In the genomic region with DNA sequence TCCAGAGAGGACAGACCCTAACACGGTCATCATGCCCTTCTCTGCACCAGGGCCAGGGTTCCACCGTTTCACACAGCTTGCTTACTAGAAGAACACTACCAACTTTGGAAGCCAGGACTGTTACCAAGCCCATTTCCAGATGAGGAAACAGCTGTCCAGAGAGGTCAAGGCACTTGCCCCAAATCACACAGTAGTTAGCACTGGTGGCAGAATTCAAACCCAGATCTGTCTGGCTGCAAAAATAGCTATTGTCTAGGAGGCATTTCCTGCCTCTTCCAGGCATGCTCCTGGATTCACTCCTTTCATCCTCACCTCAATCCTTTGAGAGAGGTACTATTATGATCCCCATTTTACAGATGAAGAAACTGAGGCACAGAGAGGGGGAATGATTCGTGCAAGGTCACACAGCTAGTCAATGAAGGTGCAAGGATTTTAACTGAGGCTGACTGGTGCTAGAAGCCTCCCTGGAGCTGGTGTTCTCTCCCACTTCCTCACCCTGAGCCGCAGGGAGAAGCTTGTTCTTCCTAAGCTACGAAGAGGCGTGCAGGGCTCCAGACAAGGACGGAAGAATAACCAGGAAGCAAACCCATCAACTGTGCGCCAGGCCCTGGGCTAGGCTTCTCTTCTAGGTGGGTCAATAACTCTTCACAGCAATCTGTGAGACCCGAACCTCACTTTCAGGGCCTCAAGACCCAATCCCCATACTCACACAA, we compare ENCODE assay signal across 10 cellular contexts. TPM values are rescaled to one million over a fixed set of nuclear protein-coding genes. Genes with fewer than 3 reads are reported as not detected.
DNase-seq lines count a peak whose midpoint lies in the region; ATAC-seq and TF ChIP-seq lines count a peak whose summit lies in the region.
"Had no signal": no experiment of that assay in that cellular context is flagged by ENCODE, and none has a peak within 500 bp of the region (broad histone marks: within the 10 kb centered on the region; RNA-seq: fewer than 3 reads in every experiment).

No MANE protein-coding gene starts in this region.

- no peaks in the 10 kb centered on the region for H3K9me3 Mint-ChIP-seq in activated CD8-positive, alpha-beta T cell treated with anti-CD3 and anti-CD28 coated beads for 36 hours
- no peaks in the 10 kb centered on the region for H3K9me3 Mint-ChIP-seq in memory B cell

- H3K4me3 ChIP-seq in heart right ventricle = peak overlapping the region in 6 of 10 donors; percentile 14 to 73 (median 41)
- H3K4me3 ChIP-seq in upper lobe of right lung = peak overlapping the region; percentile 58

- H3K9me3 ChIP-seq in heart right ventricle = no peaks in the 10 kb centered on the region
- H3K9me3 ChIP-seq in upper lobe of right lung = no peaks in the 10 kb centered on the region
- H3K9me3 ChIP-seq: BE2C had no signal

- WGBS in heart right ventricle, 2 donors = 74 to 82% methylated on average over 9 of the region's 9 CpGs

- peak overlapping the region; percentile 87 for H3K4me3 Mint-ChIP-seq in activated CD8-positive, alpha-beta T cell treated with anti-CD3 and anti-CD28 coated beads for 36 hours
- H3K4me3 Mint-ChIP-seq in memory B cell = peak overlapping the region; percentile 99

- H3K27me3 ChIP-seq in heart right ventricle (peaks cover 0 to 15% (median 0%) of the 10 kb centered on the region in 7 donors), upper lobe of right lung (no peaks in the 10 kb centered on the region)
- H3K27me3 ChIP-seq: BE2C had no signal

- CTCF ChIA-PET in activated CD8-positive, alpha-beta T cell treated with anti-CD3 and anti-CD28 coated beads for 36 hours (lab: Charles Lee) = interaction anchor here (0.8 to 15.2 kb wide), 9 partner anchors 10 to 44 kb away, joined by 3 to 186 read pairs (median 4); no protein-coding TSS in a partner anchor

- H3K4me1 Mint-ChIP-seq in activated CD8-positive, alpha-beta T cell treated with anti-CD3 and anti-CD28 coated beads for 36 hours (ENCODE audit: low read depth) = peaks cover 77% of the 10 kb centered on the region
- peaks cover 68% of the 10 kb centered on the region for H3K4me1 Mint-ChIP-seq in memory B cell

- H3K27me3 Mint-ChIP-seq in activated CD8-positive, alpha-beta T cell treated with anti-CD3 and anti-CD28 coated beads for 36 hours = no peaks in the 10 kb centered on the region
- no peaks in the 10 kb centered on the region for H3K27me3 Mint-ChIP-seq in memory B cell

- intact Hi-C loops in heart right ventricle (cut with DNase I) = no loop called here
- intact Hi-C loops in left cardiac atrium (cut with DNase I) = no loop called here
- intact Hi-C loops in activated CD8-positive, alpha-beta T cell treated with anti-CD3 and anti-CD28 coated beads for 36 hours (cut with micrococcal nuclease) = no loop called here
- intact Hi-C loops in upper lobe of right lung (cut with DNase I) = no loop called here

- DNase-seq in heart right ventricle = no peak
- DNase-seq in left cardiac atrium = no peak
- DNase-seq in activated CD8-positive, alpha-beta T cell treated with anti-CD3 and anti-CD28 coated beads for 36 hours = no peak
- DNase-seq in memory B cell (ENCODE audit: low spot score in 2 of 2) = no peak
- no peak for DNase-seq in upper lobe of right lung

- POLR2A ChIA-PET in activated CD8-positive, alpha-beta T cell treated with anti-CD3 and anti-CD28 coated beads for 36 hours (lab: Charles Lee) = interaction anchor here (3.6 to 36.3 kb wide), 3 partner anchors 1 to 38 kb away, joined by 28 to 671 read pairs (median 671); a partner anchor contains a TSS

- H3K36me3 ChIP-seq in heart right ventricle = peaks cover 0 to 1% (median 0%) of the 10 kb centered on the region in 9 donors
- no peaks in the 10 kb centered on the region for H3K36me3 ChIP-seq in upper lobe of right lung
- H3K36me3 ChIP-seq: BE2C had no signal

- H3K4me1 ChIP-seq in heart right ventricle = peaks cover 3 to 87% (median 27%) of the 10 kb centered on the region in 9 donors
- H3K4me1 ChIP-seq in upper lobe of right lung = peaks cover 13% of the 10 kb centered on the region
- H3K4me1 ChIP-seq: BE2C had no signal

- H3K27ac Mint-ChIP-seq in activated CD8-positive, alpha-beta T cell treated with anti-CD3 and anti-CD28 coated beads for 36 hours = peak overlapping the region; percentile 98
- H3K27ac Mint-ChIP-seq in memory B cell = peak overlapping the region; percentile 97

- H3K36me3 Mint-ChIP-seq in activated CD8-positive, alpha-beta T cell treated with anti-CD3 and anti-CD28 coated beads for 36 hours (ENCODE audit: low read depth) = peaks cover 29% of the 10 kb centered on the region
- H3K36me3 Mint-ChIP-seq in memory B cell = peaks cover 20% of the 10 kb centered on the region

- ATAC-seq in heart right ventricle (no peak), left cardiac atrium (no peak), memory B cell (ENCODE audit: low read depth) (no peak), upper lobe of right lung (peak; percentile 4), GM18498 (IDR thresholded peaks at IDR 0.05; ENCODE audit: unreplicated experiment) (no peak), HG03521 (IDR thresholded peaks at IDR 0.05; ENCODE audit: unreplicated experiment) (no peak), HG02852 (IDR thresholded peaks at IDR 0.05; ENCODE audit: unreplicated experiment) (no peak)
- ATAC-seq in activated CD8-positive, alpha-beta T cell treated with anti-CD3 and anti-CD28 coated beads for 36 hours = no peak

- no peak for TF ChIP-seq CTCF in heart right ventricle (IDR thresholded peaks at IDR 0.05)
- no peak for TF ChIP-seq CTCF in activated CD8-positive, alpha-beta T cell treated with anti-CD3 and anti-CD28 coated beads for 36 hours (IDR thresholded peaks at IDR 0.05)
- no peak for TF ChIP-seq CTCF in upper lobe of right lung (IDR thresholded peaks at IDR 0.05)

- peak overlapping the region in 5 of 10 donors; percentile 17 to 99 (median 53) for H3K27ac ChIP-seq in heart right ventricle
- H3K27ac ChIP-seq in upper lobe of right lung = peak overlapping the region; percentile 85

RNA-seq across cellular contexts. Expression of a gene that starts 0.6 kb away (rescaled TPM):
- total RNA-seq in heart right ventricle (100 to 1,000 TPM in 1 of 10 donors, 10 to 100 TPM in 6, 1 to 10 TPM in 3; 5.9 to 114 (median 12.9) TPM), left cardiac atrium (10 to 100 TPM; 44.7 to 68.1 TPM), upper lobe of right lung (424 TPM)
- 10 to 100 TPM; 13.2 to 33.5 TPM for polyA plus RNA-seq in heart right ventricle
- total RNA-seq in activated CD8-positive, alpha-beta T cell treated with anti-CD3 and anti-CD28 coated beads for 36 hours = 100 to 1,000 TPM; 229 to 237 TPM

RNA-seq across cellular contexts. Expression of a gene that starts 34.7 kb away (rescaled TPM):
- not detected for total RNA-seq in heart right ventricle
- not detected for polyA plus RNA-seq in heart right ventricle
- total RNA-seq in left cardiac atrium = not detected
- total RNA-seq in activated CD8-positive, alpha-beta T cell treated with anti-CD3 and anti-CD28 coated beads for 36 hours = 1 to 10 TPM in 1 of 2 experiments, under 1 TPM in 1; 0.45 to 1.4 TPM
- not detected for total RNA-seq in upper lobe of right lung
- total RNA-seq: left lobe of liver had no signal
